8 cellular contexts compared by ENCODE assay signal in genomic region chr1:56578963-56579875, GRCh38. TPM values are rescaled to one million over a fixed set of nuclear protein-coding genes. Genes with fewer than 3 reads are reported as not detected.
DNase-seq lines count a peak whose midpoint lies in the region; ATAC-seq and TF ChIP-seq lines count a peak whose summit lies in the region.

Gene PLPP3 (minus strand): TSS chr1:56579563. CDS start chr1:56579016, 547 bp downstream.

- H3K4me3 Mint-ChIP-seq in brain (peak within 1 kb of the TSS; percentile 90 to 98 (median 94)), progenitor cell of endocrine pancreas (ENCODE audit: low read depth) (peak within 1 kb of the TSS; percentile 89)

- H3K4me1 Mint-ChIP-seq in brain (peaks cover 58% of the 10 kb centered on the region), progenitor cell of endocrine pancreas (ENCODE audit: low read depth) (peaks cover 36% of the 10 kb centered on the region)

- TF ChIP-seq CTCF in brain (conservative IDR thresholded peaks at IDR 0.05), result peak; percentile 67 to 75
- TF ChIP-seq CTCF in progenitor cell of endocrine pancreas (IDR thresholded peaks at IDR 0.05; ENCODE audit: unreplicated experiment), result peak; percentile 68

- H3K27ac Mint-ChIP-seq in brain, result peak within 1 kb of the TSS; percentile 94 to 98 (median 98)
- H3K27ac Mint-ChIP-seq in progenitor cell of endocrine pancreas, result peak within 1 kb of the TSS; percentile 97

- DNase-seq in Daoy (ENCODE audit: low read depth) (peak; percentile 89), NOMO-1 treated with DMSO at 0.1 percent for 48 hours (lab: John Stamatoyannopoulos, UW; ENCODE audit: unreplicated experiment) (peak; percentile 74), hippocampal formation (lab: John Stamatoyannopoulos, UW) (peak; percentile 76 to 89), progenitor cell of endocrine pancreas (ENCODE audit: low spot score, unreplicated experiment) (peak; percentile 51)
- DNase-seq in stimulated activated CD4-positive, alpha-beta T cell treated with anti-CD3 and anti-CD28 coated beads, Interleukin-4, amount 100 ng/mL, for 24 hours, result no peak

- peaks cover 9% of the 10 kb centered on the region for H3K27me3 Mint-ChIP-seq in brain
- peaks cover 3% of the 10 kb centered on the region for H3K27me3 Mint-ChIP-seq in progenitor cell of endocrine pancreas

- ATAC-seq in HG03342 (IDR thresholded peaks at IDR 0.05; ENCODE audit: unreplicated experiment) (peak; percentile 31), GM21526 (IDR thresholded peaks at IDR 0.05; ENCODE audit: low FRiP score, unreplicated experiment) (no peak)

- H3K9me3 Mint-ChIP-seq in brain (no peaks in the 10 kb centered on the region), progenitor cell of endocrine pancreas (ENCODE audit: low read depth) (no peaks in the 10 kb centered on the region)

- H3K36me3 Mint-ChIP-seq in brain (no peaks in the 10 kb centered on the region), progenitor cell of endocrine pancreas (ENCODE audit: insufficient read depth) (no peaks in the 10 kb centered on the region)

RNA-seq across cellular contexts. Expression of gene PLPP3, which starts in this region (rescaled TPM):
- total RNA-seq in Daoy (2014; rRNA removed; shearing (Covaris generic)), result 2.8 and 4.6 TPM in 2 replicates
- polyA plus RNA-seq in brain (ENCODE audit: insufficient read depth, low read depth, low replicate concordance), result 54.2 TPM
- total RNA-seq in progenitor cell of endocrine pancreas, result 16.1 and 17.4 TPM in 2 replicates
